ENCODE assay signal across 1 cellular context in the genomic region with DNA sequence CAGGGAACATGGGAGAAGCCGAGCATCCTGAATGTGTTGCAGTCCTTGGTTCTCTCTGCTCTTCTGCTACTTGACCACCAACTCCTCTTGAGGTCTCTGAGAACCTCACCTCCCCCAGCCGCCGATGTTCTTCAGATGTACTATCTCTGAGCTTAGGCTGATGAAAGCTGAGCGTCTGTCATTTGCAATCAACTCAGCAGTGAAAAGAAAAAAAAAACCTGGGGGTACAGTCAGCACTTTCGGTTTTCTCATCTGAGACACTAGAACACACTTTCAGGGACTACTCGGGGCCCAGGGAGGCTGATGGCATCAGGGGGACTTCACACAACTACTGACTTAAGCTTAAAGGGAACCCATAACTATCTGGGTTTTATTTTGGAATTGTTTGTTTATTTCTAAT.
TF ChIP-seq lines count a peak whose summit lies in the region.

No MANE protein-coding gene starts in this region.

TF ChIP-seq in GM23338, 12 proteins besides CTCF, POLR2A, EP300 and RAD21 (continued from another document):
- TF ChIP-seq, protein P1, sequence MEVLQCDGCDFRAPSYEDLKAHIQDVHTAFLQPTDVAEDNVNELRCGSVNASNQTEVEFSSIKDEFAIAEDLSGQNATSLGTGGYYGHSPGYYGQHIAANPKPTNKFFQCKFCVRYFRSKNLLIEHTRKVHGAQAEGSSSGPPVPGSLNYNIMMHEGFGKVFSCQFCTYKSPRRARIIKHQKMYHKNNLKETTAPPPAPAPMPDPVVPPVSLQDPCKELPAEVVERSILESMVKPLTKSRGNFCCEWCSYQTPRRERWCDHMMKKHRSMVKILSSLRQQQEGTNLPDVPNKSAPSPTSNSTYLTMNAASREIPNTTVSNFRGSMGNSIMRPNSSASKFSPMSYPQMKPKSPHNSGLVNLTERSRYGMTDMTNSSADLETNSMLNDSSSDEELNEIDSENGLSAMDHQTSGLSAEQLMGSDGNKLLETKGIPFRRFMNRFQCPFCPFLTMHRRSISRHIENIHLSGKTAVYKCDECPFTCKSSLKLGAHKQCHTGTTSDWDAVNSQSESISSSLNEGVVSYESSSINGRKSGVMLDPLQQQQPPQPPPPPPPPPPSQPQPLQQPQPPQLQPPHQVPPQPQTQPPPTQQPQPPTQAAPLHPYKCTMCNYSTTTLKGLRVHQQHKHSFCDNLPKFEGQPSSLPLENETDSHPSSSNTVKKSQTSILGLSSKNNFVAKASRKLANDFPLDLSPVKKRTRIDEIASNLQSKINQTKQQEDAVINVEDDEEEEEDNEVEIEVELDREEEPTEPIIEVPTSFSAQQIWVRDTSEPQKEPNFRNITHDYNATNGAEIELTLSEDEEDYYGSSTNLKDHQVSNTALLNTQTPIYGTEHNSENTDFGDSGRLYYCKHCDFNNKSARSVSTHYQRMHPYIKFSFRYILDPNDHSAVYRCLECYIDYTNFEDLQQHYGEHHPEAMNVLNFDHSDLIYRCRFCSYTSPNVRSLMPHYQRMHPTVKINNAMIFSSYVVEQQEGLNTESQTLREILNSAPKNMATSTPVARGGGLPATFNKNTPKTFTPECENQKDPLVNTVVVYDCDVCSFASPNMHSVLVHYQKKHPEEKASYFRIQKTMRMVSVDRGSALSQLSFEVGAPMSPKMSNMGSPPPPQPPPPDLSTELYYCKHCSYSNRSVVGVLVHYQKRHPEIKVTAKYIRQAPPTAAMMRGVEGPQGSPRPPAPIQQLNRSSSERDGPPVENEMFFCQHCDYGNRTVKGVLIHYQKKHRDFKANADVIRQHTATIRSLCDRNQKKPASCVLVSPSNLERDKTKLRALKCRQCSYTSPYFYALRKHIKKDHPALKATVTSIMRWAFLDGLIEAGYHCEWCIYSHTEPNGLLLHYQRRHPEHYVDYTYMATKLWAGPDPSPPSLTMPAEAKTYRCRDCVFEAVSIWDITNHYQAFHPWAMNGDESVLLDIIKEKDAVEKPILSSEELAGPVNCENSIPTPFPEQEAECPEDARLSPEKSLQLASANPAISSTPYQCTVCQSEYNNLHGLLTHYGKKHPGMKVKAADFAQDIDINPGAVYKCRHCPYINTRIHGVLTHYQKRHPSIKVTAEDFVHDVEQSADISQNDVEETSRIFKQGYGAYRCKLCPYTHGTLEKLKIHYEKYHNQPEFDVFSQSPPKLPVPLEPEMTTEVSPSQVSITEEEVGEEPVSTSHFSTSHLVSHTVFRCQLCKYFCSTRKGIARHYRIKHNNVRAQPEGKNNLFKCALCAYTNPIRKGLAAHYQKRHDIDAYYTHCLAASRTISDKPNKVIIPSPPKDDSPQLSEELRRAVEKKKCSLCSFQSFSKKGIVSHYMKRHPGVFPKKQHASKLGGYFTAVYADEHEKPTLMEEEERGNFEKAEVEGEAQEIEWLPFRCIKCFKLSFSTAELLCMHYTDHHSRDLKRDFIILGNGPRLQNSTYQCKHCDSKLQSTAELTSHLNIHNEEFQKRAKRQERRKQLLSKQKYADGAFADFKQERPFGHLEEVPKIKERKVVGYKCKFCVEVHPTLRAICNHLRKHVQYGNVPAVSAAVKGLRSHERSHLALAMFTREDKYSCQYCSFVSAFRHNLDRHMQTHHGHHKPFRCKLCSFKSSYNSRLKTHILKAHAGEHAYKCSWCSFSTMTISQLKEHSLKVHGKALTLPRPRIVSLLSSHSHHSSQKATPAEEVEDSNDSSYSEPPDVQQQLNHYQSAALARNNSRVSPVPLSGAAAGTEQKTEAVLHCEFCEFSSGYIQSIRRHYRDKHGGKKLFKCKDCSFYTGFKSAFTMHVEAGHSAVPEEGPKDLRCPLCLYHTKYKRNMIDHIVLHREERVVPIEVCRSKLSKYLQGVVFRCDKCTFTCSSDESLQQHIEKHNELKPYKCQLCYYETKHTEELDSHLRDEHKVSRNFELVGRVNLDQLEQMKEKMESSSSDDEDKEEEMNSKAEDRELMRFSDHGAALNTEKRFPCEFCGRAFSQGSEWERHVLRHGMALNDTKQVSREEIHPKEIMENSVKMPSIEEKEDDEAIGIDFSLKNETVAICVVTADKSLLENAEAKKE (CRISPR knock-in tag; IDR thresholded peaks at IDR 0.05): no peak
- TF ChIP-seq EZH2 (IDR thresholded peaks at IDR 0.05; ENCODE audit: low read depth, unreplicated experiment) (no peak), ZNF114 (CRISPR knock-in tag; IDR thresholded peaks at IDR 0.05) (no peak), STAT1 (IDR thresholded peaks at IDR 0.05; ENCODE audit: unreplicated experiment) (no peak), POLR2AphosphoS5 (IDR thresholded peaks at IDR 0.05; ENCODE audit: low read depth) (no peak), ETS1 (IDR thresholded peaks at IDR 0.05) (no peak), JUNB (IDR thresholded peaks at IDR 0.05; ENCODE audit: unreplicated experiment) (no peak), ZNF331 (CRISPR knock-in tag; IDR thresholded peaks at IDR 0.05; ENCODE audit: low read depth) (no peak), CREB1 (CRISPR knock-in tag; IDR thresholded peaks at IDR 0.05; ENCODE audit: low read depth) (no peak)
